Comparison of ENCODE assay signal across 8 cellular contexts in genomic region chr5:115816226-115817042, GRCh38. TPM values are rescaled to one million over a fixed set of nuclear protein-coding genes. Genes with fewer than 3 reads are reported as not detected.
A peak's percentile ranks its signal among the peaks of the same experiment; 100 is the strongest.
DNase-seq lines count a peak whose midpoint lies in the region; ATAC-seq and TF ChIP-seq lines count a peak whose summit lies in the region.

CDO1 (minus strand) TSS chr5:115816659; CDS start chr5:115816397, 262 bp downstream.

- no peak within 1 kb of the TSS for H4K5ac ChIP-seq in H9 (ENCODE audit: insufficient read length, low read depth, low read length)

- H3K4me3 Mint-ChIP-seq in H9 (peak within 1 kb of the TSS; percentile 92 to 96), WTC11 (peak within 1 kb of the TSS; percentile 95)
- peak within 1 kb of the TSS; percentile 60 to 70 for H3K4me3 Mint-ChIP-seq in effector memory CD8-positive, alpha-beta T cell

- H3K56ac ChIP-seq in H9 (ENCODE audit: insufficient read length, low read depth, low read length) = no peak within 1 kb of the TSS

- H3K4me3 ChIP-seq in A673 (ENCODE audit: low read depth, low read length, poor library complexity, severe bottlenecking) (peak within 1 kb of the TSS; percentile 52), liver (ENCODE audit: low read depth in 1 of 3, low read length in 3 of 3) (peak within 1 kb of the TSS; percentile 70 to 95 (median 78))

- peaks cover 0 to 3% (median 0%) of the 10 kb centered on the region in 3 experiments; a peak in 3 of 7 replicates for H3K36me3 Mint-ChIP-seq in H9 (ENCODE audit: insufficient read depth in 1 of 3, low read depth in 3 of 3)
- H3K36me3 Mint-ChIP-seq in WTC11 = peaks cover 2% of the 10 kb centered on the region; the same call in 1 of the 2 replicates
- H3K36me3 Mint-ChIP-seq in effector memory CD8-positive, alpha-beta T cell (ENCODE audit: insufficient read depth) = peaks cover 4% of the 10 kb centered on the region

- no peak within 1 kb of the TSS for H2BK5ac ChIP-seq in H9 (ENCODE audit: insufficient read length, low read length)

- peak within 1 kb of the TSS; percentile 99 for H3K14ac ChIP-seq in H9 (ENCODE audit: insufficient read depth, low read length)

- H3K27ac ChIP-seq in A673 (ENCODE audit: low read depth, low read length, poor library complexity, severe bottlenecking) (no peak within 1 kb of the TSS), H9 (ENCODE audit: insufficient read length, low read depth, low read length) (no peak within 1 kb of the TSS), liver (ENCODE audit: low read depth in 1 of 2, low read length in 2 of 2) (peak within 1 kb of the TSS; percentile 95 to 98)

- H3K23ac ChIP-seq in H9 (ENCODE audit: insufficient read length, low read depth, low read length) = no peak within 1 kb of the TSS

- peak within 1 kb of the TSS; percentile 48 for H3K9ac ChIP-seq in H9 (ENCODE audit: extremely low read depth, insufficient read length, low read length)
- H3K9ac ChIP-seq in liver (ENCODE audit: low read depth in 1 of 2, low read length in 2 of 2) = peak within 1 kb of the TSS; percentile 96 to 99

- H3K27me3 ChIP-seq in A673 (replicated peaks; ENCODE audit: insufficient read depth, low read depth, low read length, poor library complexity) (peaks cover 72% of the 10 kb centered on the region), H9 (ENCODE audit: insufficient read depth, low read length) (peaks cover 9% of the 10 kb centered on the region; the same call in 1 of the 2 replicates), liver (ENCODE audit: control insufficient read depth in 4 of 4, insufficient read depth in 4 of 4, low read length in 3 of 4) (no peaks in the 10 kb centered on the region)

- no peak within 1 kb of the TSS for H3K4ac ChIP-seq in H9 (ENCODE audit: low read depth, low read length)

- no peak within 1 kb of the TSS for H2BK12ac ChIP-seq in H9 (ENCODE audit: insufficient read length, low read depth, low read length)

- peaks cover 18 to 22% of the 10 kb centered on the region in 2 experiments for H3K4me1 Mint-ChIP-seq in H9
- peaks cover 25% of the 10 kb centered on the region for H3K4me1 Mint-ChIP-seq in WTC11
- peaks cover 6 to 16% of the 10 kb centered on the region in 2 donors for H3K4me1 Mint-ChIP-seq in effector memory CD8-positive, alpha-beta T cell (ENCODE audit: low read depth in 2 of 2)

- POLR2A ChIA-PET in A673 (lab: Charles Lee; ENCODE audit: low non-redundant PET) = no interaction called here
- POLR2A ChIA-PET in WTC11 (lab: Charles Lee) = interaction anchor here (1.0 kb wide), 1 partner anchor 31 kb away, joined by 4 read pairs; no protein-coding TSS in a partner anchor

- no peak within 1 kb of the TSS for H2BK15ac ChIP-seq in H9 (ENCODE audit: low read depth, low read length)

- peaks cover 7% of the 10 kb centered on the region for H3K23me2 ChIP-seq in H9 (ENCODE audit: insufficient read length, low read depth, low read length, poor library complexity, severe bottlenecking)

- WGBS in H9 (ENCODE audit: extremely low coverage, insufficient read length, low lambda C conversion rate) = no CpG with 5 or more reads among the region's 69 CpGs
- under 1% methylated on average over 69 of the region's 69 CpGs for WGBS in liver

- no peaks in the 10 kb centered on the region for H3K9me3 Mint-ChIP-seq in H9
- H3K9me3 Mint-ChIP-seq in WTC11 = no peaks in the 10 kb centered on the region
- no peaks in the 10 kb centered on the region for H3K9me3 Mint-ChIP-seq in effector memory CD8-positive, alpha-beta T cell

- H3K9me3 ChIP-seq in A673 (ENCODE audit: low read depth, low read length, poor library complexity, severe bottlenecking) (no peaks in the 10 kb centered on the region), H9 (ENCODE audit: control insufficient read depth, low read depth, low read length) (no peaks in the 10 kb centered on the region), liver (ENCODE audit: control insufficient read depth in 4 of 4, low read length in 3 of 4) (no peaks in the 10 kb centered on the region)

- BruUV-seq in A673 (replicated peaks; lab: Mats Ljungman, UMichigan) = no TSS peak

- no peaks in the 10 kb centered on the region for H3K79me1 ChIP-seq in H9 (ENCODE audit: insufficient read depth, low read depth, low read length, poor library complexity, severe bottlenecking)

- H3K27ac Mint-ChIP-seq in H9 = peak within 1 kb of the TSS in 1 of 3 experiments; percentile 42; a peak in 1 of 7 replicates
- H3K27ac Mint-ChIP-seq in WTC11 = peak within 1 kb of the TSS; percentile 81
- H3K27ac Mint-ChIP-seq in effector memory CD8-positive, alpha-beta T cell = no peak within 1 kb of the TSS

- H3K4me1 ChIP-seq in A673 (ENCODE audit: insufficient read depth, low read length, poor library complexity, severe bottlenecking) (peaks cover 3% of the 10 kb centered on the region), H9 (ENCODE audit: insufficient read depth, low read length) (no peaks in the 10 kb centered on the region), liver (ENCODE audit: control insufficient read depth in 4 of 4, insufficient read depth in 4 of 4, low read length in 3 of 4) (peaks cover 0 to 22% (median 12%) of the 10 kb centered on the region in 4 donors)

- DNase-seq in A673 (ENCODE audit: low spot score) = peak; percentile 56
- DNase-seq in H9 = peak; percentile 75
- DNase-seq in WTC11 (ENCODE audit: low spot score) = peak; percentile 70
- peak in 2 of 3 experiments; percentile 11 to 13 for DNase-seq in effector memory CD8-positive, alpha-beta T cell
- DNase-seq in stimulated activated CD8-positive, alpha-beta memory T cell treated with anti-CD3 and anti-CD28 coated beads, Interleukin-4, amount 100 ng/mL, for 48 hours = peak; percentile 54
- no peak for DNase-seq in SW480 (ENCODE audit: low spot score)

- no peak within 1 kb of the TSS for H2BK120ac ChIP-seq in H9 (ENCODE audit: low read depth, low read length, poor library complexity, severe bottlenecking)

- TF ChIP-seq CTCF in A673 (conservative IDR thresholded peaks at IDR 0.05; ENCODE audit: low read depth, low read length) = no peak
- TF ChIP-seq CTCF in H9 (conservative IDR thresholded peaks at IDR 0.05) = no peak
- TF ChIP-seq CTCF in WTC11 (IDR thresholded peaks at IDR 0.05) = no peak
- peak; percentile 1 for TF ChIP-seq CTCF in liver (IDR thresholded peaks at IDR 0.05; ENCODE audit: low read depth, low read length, missing input control)

- H2AK5ac ChIP-seq in H9 (ENCODE audit: insufficient read length, low read length) = no peak within 1 kb of the TSS

- H3K36me3 ChIP-seq in A673 (ENCODE audit: insufficient read depth, low read length, poor library complexity, severe bottlenecking) (no peaks in the 10 kb centered on the region), liver (ENCODE audit: control insufficient read depth in 4 of 4, insufficient read depth in 3 of 4, low read depth in 1 of 4, low read length in 3 of 4) (peaks cover 2 to 8% (median 3%) of the 10 kb centered on the region in 4 donors)

- H4K91ac ChIP-seq in H9 (ENCODE audit: insufficient read length, low read depth, low read length) = no peak within 1 kb of the TSS

- CTCF ChIA-PET in A673 (lab: Charles Lee) (interaction anchor here (0.7 kb wide), 1 partner anchor 33 kb away, joined by 5 read pairs; no protein-coding TSS in a partner anchor), WTC11 (lab: Charles Lee) (interaction anchor here (0.7 to 2.1 kb wide), 5 partner anchors 15 to 242 kb away, joined by 4 to 6 read pairs (median 5); no protein-coding TSS in a partner anchor)

- no peak within 1 kb of the TSS for H2BK20ac ChIP-seq in H9 (ENCODE audit: low read depth, low read length, poor library complexity, severe bottlenecking)

- H3K27me3 Mint-ChIP-seq in H9 (ENCODE audit: low read depth) = peaks cover 31% of the 10 kb centered on the region
- peaks cover 27% of the 10 kb centered on the region for H3K27me3 Mint-ChIP-seq in WTC11 (ENCODE audit: low read depth)
- peaks cover 84 to 96% of the 10 kb centered on the region in 2 donors for H3K27me3 Mint-ChIP-seq in effector memory CD8-positive, alpha-beta T cell

- ATAC-seq in WTC11 (peak; percentile 75), HG03045 (IDR thresholded peaks at IDR 0.05; ENCODE audit: unreplicated experiment) (no peak)
- peak; percentile 72 for ATAC-seq in effector memory CD8-positive, alpha-beta T cell (replicated peaks)

- TF ChIP-seq RAD21 in liver (IDR thresholded peaks at IDR 0.05) = peak in 1 of 2 donors; percentile 37

- H3K4me2 ChIP-seq in H9 (ENCODE audit: insufficient read depth, insufficient read length, low read length) = peak within 1 kb of the TSS; percentile 66

- no peaks in the 10 kb centered on the region for H4K20me1 ChIP-seq in H9 (ENCODE audit: control insufficient read depth, insufficient read depth, insufficient read length)

- intact Hi-C loops in A673 (cut with micrococcal nuclease; ENCODE audit: unreplicated experiment) = no loop called here

- no peak within 1 kb of the TSS for H3T11ph ChIP-seq in H9 (ENCODE audit: low read length)

- H3K79me2 ChIP-seq in H9 (ENCODE audit: insufficient read depth, low read length) = no peaks in the 10 kb centered on the region

- H4K8ac ChIP-seq in H9 (replicated peaks; ENCODE audit: insufficient read length, low read depth, low read length) = no peak within 1 kb of the TSS

- H3K18ac ChIP-seq in H9 (ENCODE audit: insufficient read length, low read depth, low read length) = peak within 1 kb of the TSS; percentile 95

- H2AFZ ChIP-seq in H9 (ENCODE audit: low read length) = no peak within 1 kb of the TSS

TF ChIP-seq in WTC11, 78 proteins besides CTCF, POLR2A, EP300 and RAD21 (continues in another document):
- TF ChIP-seq RELA (CRISPR knock-in tag; IDR thresholded peaks at IDR 0.05; ENCODE audit: borderline replicate concordance) = no peak
- TF ChIP-seq EMX1 (CRISPR knock-in tag; IDR thresholded peaks at IDR 0.05) = no peak

RNA-seq across cellular contexts. Expression of gene CDO1, which starts in this region (rescaled TPM):
- total RNA-seq in A673 (2021) (1.5 and 3.2 TPM in 2 replicates), H9 (2021) (11.2 and 12.2 TPM in 2 replicates), WTC11 (2021) (13.2 to 22.7 TPM (median 20.0 TPM) in 3 replicates), liver (100 to 1,000 TPM; 212 to 472 TPM)
- polyA plus RNA-seq in liver = 100 to 1,000 TPM; 106 to 270 TPM

Comparison
In these comparisons a context has a peak if more than half of its experiments do, and no peak if none do; other contexts are left out.
1. H3K27ac ChIP-seq: peak in liver (2 of 2); none in A673 (single experiment) and H9 (single experiment).
2. Peak in every context shown above with its lines, with median percentiles within 50 percentile points of each other: H3K4me3 Mint-ChIP-seq.